ENCODE assay signal across 8 cellular contexts in genomic region chr17:2592974-2593845, GRCh38. TPM values are rescaled to one million over a fixed set of nuclear protein-coding genes. Genes with fewer than 3 reads are reported as not detected.
DNase-seq lines count a peak whose midpoint lies in the region; ATAC-seq and TF ChIP-seq lines count a peak whose summit lies in the region.

Gene PAFAH1B1 (plus strand): TSS chr17:2593654. CDS start chr17:2638289, 44,635 bp downstream.

- peak; percentile 81 for ATAC-seq in HG02610 (IDR thresholded peaks at IDR 0.05; ENCODE audit: unreplicated experiment)

- H3K4me3 Mint-ChIP-seq in type B pancreatic cell = peak within 1 kb of the TSS; percentile 100

- peak; percentile 94 for TF ChIP-seq POLR2A in GM10847 (IDR thresholded peaks at IDR 0.05; ENCODE audit: extremely low read depth, insufficient read length)

- H3K36me3 Mint-ChIP-seq in type B pancreatic cell = no peaks in the 10 kb centered on the region

- peaks cover 34% of the 10 kb centered on the region for H3K4me1 ChIP-seq in adipocyte (ENCODE audit: control insufficient read depth, insufficient read depth, low read length)

- intact Hi-C loops in cardiac septum (cut with DNase I) = loop anchor here (2.0 to 5.0 kb wide), 4 partner anchors 81 to 201 kb away; partner anchors contain the start of gene METTL16
- intact Hi-C loops in posterior cingulate gyrus (cut with DNase I) = loop anchor here (2.0 to 10.0 kb wide), 3 partner anchors 80 to 191 kb away; partner anchors contain the start of genes CLUH and MNT

- H3K27me3 Mint-ChIP-seq in type B pancreatic cell = no peaks in the 10 kb centered on the region

- peak within 1 kb of the TSS; percentile 89 for H3K4me3 ChIP-seq in adipocyte (ENCODE audit: low read length)

- peak within 1 kb of the TSS; percentile 97 for H3K9ac ChIP-seq in adipocyte (ENCODE audit: low read length)

- peak; percentile 78 for DNase-seq in NCI-H1092 treated with DMSO at 0.1 percent for 48 hours (lab: John Stamatoyannopoulos, UW)
- peak; percentile 94 for DNase-seq in T follicular helper cell (ENCODE audit: low read depth)
- peak; percentile 96 for DNase-seq in adipocyte (ENCODE audit: low read depth)
- DNase-seq in cardiac septum (ENCODE audit: low spot score) = peak; percentile 97
- peak; percentile 85 to 99 (median 90) for DNase-seq in posterior cingulate gyrus
- DNase-seq in type B pancreatic cell (ENCODE audit: extremely low spot score, unreplicated experiment) = peak; percentile 98

- H3K4me1 Mint-ChIP-seq in type B pancreatic cell (ENCODE audit: unreplicated experiment) = peaks cover 14% of the 10 kb centered on the region

- no peaks in the 10 kb centered on the region for H3K9me3 Mint-ChIP-seq in type B pancreatic cell

- TF ChIP-seq CTCF in type B pancreatic cell (conservative IDR thresholded peaks at IDR 0.05) = peak; percentile 19

- peak within 1 kb of the TSS; percentile 97 for H3K27ac Mint-ChIP-seq in type B pancreatic cell

- H3K36me3 ChIP-seq in adipocyte (ENCODE audit: control insufficient read depth, insufficient read depth, low read length, severe bottlenecking) = no peaks in the 10 kb centered on the region

- no peaks in the 10 kb centered on the region for H3K9me3 ChIP-seq in adipocyte (ENCODE audit: control insufficient read depth, low read length)

- H3K27me3 ChIP-seq in adipocyte (replicated peaks; ENCODE audit: control insufficient read depth, insufficient read depth, low read length) = no peaks in the 10 kb centered on the region

RNA-seq across cellular contexts. Expression of gene PAFAH1B1, which starts in this region (rescaled TPM):
- total RNA-seq in cardiac septum (142 TPM), type B pancreatic cell (ENCODE audit: low replicate concordance) (120 and 126 TPM in 2 replicates)

Comparison
In these comparisons a context has a peak if more than half of its experiments do, and no peak if none do; other contexts are left out.
1. Peak in every context shown above with its lines: DNase-seq, ATAC-seq and H3K4me3 ChIP-seq.